ENCODE assay signal across 11 cellular contexts in genomic region chr17:77266891-77267341, GRCh38.
DNase-seq lines count a peak whose midpoint lies in the region; FAIRE-seq and TF ChIP-seq lines count a peak whose summit lies in the region.
"Had no signal": no experiment of that assay in that cellular context is flagged by ENCODE, and none has a peak within 500 bp of the region (broad histone marks: within the 10 kb centered on the region; RNA-seq: fewer than 3 reads in every experiment).

No MANE protein-coding gene starts in this region.

- H3K36me3 ChIP-seq in OCI-LY7 (ENCODE audit: insufficient read depth, low read length): no peaks in the 10 kb centered on the region
- H3K36me3 ChIP-seq: breast epithelium had no signal

- H3K9me3 Mint-ChIP-seq in activated CD4-positive, alpha-beta memory T cell treated with anti-CD3 and anti-CD28 coated beads, Interleukin-2, amount 10 ng/mL, durations not matched to agents 7 days and 5 days: no peaks in the 10 kb centered on the region
- H3K9me3 Mint-ChIP-seq: IgD-negative memory B cell had no signal

- BruUV-seq in OCI-LY7 (replicated peaks; lab: Mats Ljungman, UMichigan): no TSS peak

- POLR2A ChIA-PET in OCI-LY7 (lab: Charles Lee): interaction anchor here (0.5 to 0.6 kb wide), 3 partner anchors 9 to 302 kb away, joined by 3 read pairs; no protein-coding TSS in a partner anchor
- POLR2A ChIA-PET in activated CD4-positive, alpha-beta memory T cell treated with anti-CD3 and anti-CD28 coated beads, Interleukin-2, amount 10 ng/mL, durations not matched to agents 7 days and 5 days (lab: Charles Lee): no interaction called here

- H3K27ac ChIP-seq in 22Rv1 (no peak overlapping the region), OCI-LY7 (ENCODE audit: low read depth, low read length, poor library complexity, severe bottlenecking) (no peak overlapping the region)
- H3K27ac ChIP-seq: breast epithelium had no signal

- CTCF ChIA-PET in OCI-LY7 (lab: Charles Lee; ENCODE audit: unreplicated experiment): no interaction called here
- CTCF ChIA-PET in activated CD4-positive, alpha-beta memory T cell treated with anti-CD3 and anti-CD28 coated beads, Interleukin-2, amount 10 ng/mL, durations not matched to agents 7 days and 5 days (lab: Charles Lee): interaction anchor here (0.8 kb wide), 1 partner anchor 399 kb away, joined by 3 read pairs; the partner anchor contains the start of gene MGAT5B

- peaks cover 5% of the 10 kb centered on the region for H3K27me3 Mint-ChIP-seq in activated CD4-positive, alpha-beta memory T cell treated with anti-CD3 and anti-CD28 coated beads, Interleukin-2, amount 10 ng/mL, durations not matched to agents 7 days and 5 days

- no peaks in the 10 kb centered on the region for H3K4me1 ChIP-seq in OCI-LY7 (ENCODE audit: insufficient read depth, low read length, poor library complexity, severe bottlenecking)

- H3K9me3 ChIP-seq in OCI-LY7 (ENCODE audit: low read length): no peaks in the 10 kb centered on the region
- H3K9me3 ChIP-seq: breast epithelium had no signal

- no peak overlapping the region for H2AFZ ChIP-seq in OCI-LY7 (ENCODE audit: low read length)

- peak; percentile 20; the same call in 1 of the 2 replicates for TF ChIP-seq CTCF in 22Rv1 (IDR thresholded peaks at IDR 0.05)
- peak; percentile 84 for TF ChIP-seq CTCF in OCI-LY7 (conservative IDR thresholded peaks at IDR 0.05; ENCODE audit: low read length)
- TF ChIP-seq CTCF in epithelial cell of esophagus (IDR thresholded peaks at IDR 0.05; ENCODE audit: insufficient read depth, low read depth, low read length, missing control alignments): peak; percentile 25

- H3K36me3 Mint-ChIP-seq in activated CD4-positive, alpha-beta memory T cell treated with anti-CD3 and anti-CD28 coated beads, Interleukin-2, amount 10 ng/mL, durations not matched to agents 7 days and 5 days (ENCODE audit: low read depth): no peaks in the 10 kb centered on the region
- H3K36me3 Mint-ChIP-seq: CD4-positive, CD25-positive, alpha-beta regulatory T cell; IgD-negative memory B cell had no signal

- H3K4me2 ChIP-seq in OCI-LY7 (ENCODE audit: low read length): no peak overlapping the region

- no peak for TF ChIP-seq POLR2A in GM12892 (IDR thresholded peaks at IDR 0.05; ENCODE audit: low read depth, low read length)

- H3K9me2 ChIP-seq in OCI-LY7 (ENCODE audit: insufficient read depth, low read length): no peaks in the 10 kb centered on the region

- no peaks in the 10 kb centered on the region for H4K20me1 ChIP-seq in OCI-LY7 (ENCODE audit: insufficient read depth, low read length)

- intact Hi-C loops in OCI-LY7 (cut with micrococcal nuclease; ENCODE audit: unreplicated experiment): no loop called here

- FAIRE-seq in GM12892 (lab: Jason Lieb, UNC): no peak

- H3K4me1 Mint-ChIP-seq in activated CD4-positive, alpha-beta memory T cell treated with anti-CD3 and anti-CD28 coated beads, Interleukin-2, amount 10 ng/mL, durations not matched to agents 7 days and 5 days: no peaks in the 10 kb centered on the region
- H3K4me1 Mint-ChIP-seq: CD4-positive, CD25-positive, alpha-beta regulatory T cell had no signal

- H3K27ac Mint-ChIP-seq in activated CD4-positive, alpha-beta memory T cell treated with anti-CD3 and anti-CD28 coated beads, Interleukin-2, amount 10 ng/mL, durations not matched to agents 7 days and 5 days: no peak overlapping the region
- H3K27ac Mint-ChIP-seq: CD4-positive, CD25-positive, alpha-beta regulatory T cell; IgD-negative memory B cell had no signal

- no peaks in the 10 kb centered on the region for H3K79me2 ChIP-seq in OCI-LY7 (ENCODE audit: insufficient read depth, low read depth, low read length)

- H3K4me3 Mint-ChIP-seq in activated CD4-positive, alpha-beta memory T cell treated with anti-CD3 and anti-CD28 coated beads, Interleukin-2, amount 10 ng/mL, durations not matched to agents 7 days and 5 days: no peak overlapping the region
- H3K4me3 Mint-ChIP-seq: CD4-positive, CD25-positive, alpha-beta regulatory T cell; IgD-negative memory B cell had no signal

- DNase-seq in GM12892 (ENCODE audit: insufficient read length): peak; percentile 47
- peak; percentile 58 for DNase-seq in OCI-LY7 (ENCODE audit: low spot score)
- DNase-seq in epithelial cell of esophagus (ENCODE audit: low read depth): peak; percentile 80
- DNase-seq in activated CD8-positive, alpha-beta memory T cell treated with anti-CD3 and anti-CD28 coated beads, Interleukin-2, amount 50 U/mL, for 4 hours: no peak
- no peak for DNase-seq in activated CD4-positive, alpha-beta memory T cell treated with anti-CD3 and anti-CD28 coated beads, Interleukin-2, amount 10 ng/mL, durations not matched to agents 7 days and 5 days
- DNase-seq in COR-L47 (lab: John Stamatoyannopoulos, UW): no peak
- no peak for DNase-seq in DMS114 treated with DMSO at 0.1 percent for 48 hours (lab: John Stamatoyannopoulos, UW; ENCODE audit: unreplicated experiment)
- DNase-seq: CD4-positive, CD25-positive, alpha-beta regulatory T cell had no signal

- H3K4me3 ChIP-seq in OCI-LY7 (ENCODE audit: low read depth, low read length, poor library complexity, severe bottlenecking) (no peak overlapping the region), epithelial cell of esophagus (ENCODE audit: low read length) (no peak overlapping the region)
- H3K4me3 ChIP-seq: breast epithelium had no signal

Comparison
In these comparisons a context has a peak if more than half of its experiments do, and no peak if none do; other contexts are left out.
1. CTCF ChIP-seq: peak in every context shown above with its lines; median percentile 84 in OCI-LY7; 25 in epithelial cell of esophagus; 20 in 22Rv1.
2. DNase-seq: peak in GM12892 (single experiment), OCI-LY7 (single experiment) and epithelial cell of esophagus (single experiment); none in activated CD8-positive, alpha-beta memory T cell treated with anti-CD3 and anti-CD28 coated beads, Interleukin-2, amount 50 U/mL, for 4 hours (single experiment), activated CD4-positive, alpha-beta memory T cell treated with anti-CD3 and anti-CD28 coated beads, Interleukin-2, amount 10 ng/mL, durations not matched to agents 7 days and 5 days (single experiment), COR-L47 (single experiment) and DMS114 treated with DMSO at 0.1 percent for 48 hours (single experiment).